8 cellular contexts compared by ENCODE assay signal in the genomic region with DNA sequence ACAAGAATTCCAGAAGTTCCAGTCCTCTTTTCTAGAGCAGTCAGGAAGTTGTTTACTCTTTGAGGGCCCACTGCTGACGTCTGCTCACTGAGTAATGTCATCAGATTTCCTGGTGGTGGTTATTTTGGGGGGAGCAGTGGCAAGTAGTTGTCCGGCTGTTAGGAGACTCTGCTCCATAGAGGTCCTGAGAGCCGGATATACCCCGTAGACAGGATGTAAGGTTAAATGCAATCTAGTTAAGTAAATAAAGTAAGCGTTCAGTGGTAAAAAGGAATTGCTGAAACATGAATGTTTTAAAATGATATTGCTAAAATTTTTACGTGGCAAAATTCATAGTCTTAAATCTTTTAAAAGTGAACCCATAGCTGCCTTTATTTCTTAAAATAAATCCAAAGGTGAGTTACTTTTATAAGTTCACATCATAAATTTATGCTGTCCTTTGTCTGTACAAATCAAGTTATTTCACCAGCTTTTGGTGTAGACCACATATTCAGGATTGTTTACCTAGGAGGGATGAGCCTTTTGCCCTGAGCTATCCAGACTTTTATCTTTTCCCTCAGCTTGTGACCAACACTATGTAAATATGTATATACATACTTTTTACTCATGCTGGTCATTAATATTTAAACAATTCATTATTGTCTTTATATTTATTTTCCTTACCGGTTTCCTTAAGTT.
A peak's percentile ranks its signal among the peaks of the same experiment; 100 is the strongest.
DNase-seq lines count a peak whose midpoint lies in the region; ATAC-seq and TF ChIP-seq lines count a peak whose summit lies in the region.

No MANE protein-coding gene starts in this region.

- TF ChIP-seq POLR2A in tibial nerve (IDR thresholded peaks at IDR 0.05): peak in 1 of 2 donors; percentile 40

- peak overlapping the region; percentile 43 for H3K27ac Mint-ChIP-seq in activated naive CD8-positive, alpha-beta T cell
- H3K27ac Mint-ChIP-seq in T-helper 2 cell treated with Interferon-gamma antibody and Interleukin-4, amounts not matched to agents 5 μg/mL and 100 μg/mL, for 36 hours: no peak overlapping the region

- H3K9me3 Mint-ChIP-seq in activated naive CD8-positive, alpha-beta T cell (ENCODE audit: low read depth): no peaks in the 10 kb centered on the region
- no peaks in the 10 kb centered on the region for H3K9me3 Mint-ChIP-seq in T-helper 2 cell treated with Interferon-gamma antibody and Interleukin-4, amounts not matched to agents 5 μg/mL and 100 μg/mL, for 36 hours

- H3K9me3 ChIP-seq in tibial nerve: no peaks in the 10 kb centered on the region

- TF ChIP-seq CTCF in kidney epithelial cell (IDR thresholded peaks at IDR 0.05; ENCODE audit: insufficient read depth, low read length, poor library complexity, severe bottlenecking): no peak
- TF ChIP-seq CTCF in tibial nerve (IDR thresholded peaks at IDR 0.05): no peak

- no peaks in the 10 kb centered on the region for H3K27me3 ChIP-seq in kidney epithelial cell (ENCODE audit: control insufficient read depth, insufficient read depth, low read length)
- no peaks in the 10 kb centered on the region for H3K27me3 ChIP-seq in tibial nerve

- H3K36me3 Mint-ChIP-seq in activated naive CD8-positive, alpha-beta T cell: no peaks in the 10 kb centered on the region
- no peaks in the 10 kb centered on the region for H3K36me3 Mint-ChIP-seq in T-helper 2 cell treated with Interferon-gamma antibody and Interleukin-4, amounts not matched to agents 5 μg/mL and 100 μg/mL, for 36 hours (ENCODE audit: low read depth)

- H3K4me3 Mint-ChIP-seq in activated naive CD8-positive, alpha-beta T cell: peak overlapping the region; percentile 23
- no peak overlapping the region for H3K4me3 Mint-ChIP-seq in T-helper 2 cell treated with Interferon-gamma antibody and Interleukin-4, amounts not matched to agents 5 μg/mL and 100 μg/mL, for 36 hours

- TF ChIP-seq EP300 in tibial nerve (IDR thresholded peaks at IDR 0.05): peak; percentile 48 to 81

- H3K4me3 ChIP-seq in kidney epithelial cell (ENCODE audit: low read depth, low read length) (no peak overlapping the region), tibial nerve (no peak overlapping the region)

- WGBS in tibial nerve, 2 donors: 15 to 17% methylated on average over 7 of the region's 7 CpGs

- DNase-seq in AG20443 (ENCODE audit: low spot score) (peak; percentile 70), kidney epithelial cell (ENCODE audit: low read depth) (peak; percentile 61), tibial nerve (ENCODE audit: low spot score in 2 of 2) (peak in 1 of 2 donors; percentile 33), NCI-H345 treated with DMSO at 0.1 percent for 48 hours (lab: John Stamatoyannopoulos, UW; ENCODE audit: unreplicated experiment) (no peak)
- DNase-seq in T-helper 2 cell treated with Interferon-gamma antibody and Interleukin-4, amounts not matched to agents 5 μg/mL and 100 μg/mL, for 36 hours (ENCODE audit: low spot score): no peak

- H3K27ac ChIP-seq in tibial nerve: peak overlapping the region; percentile 23 to 72 (median 40)

- ATAC-seq in HG03354 (IDR thresholded peaks at IDR 0.05; ENCODE audit: poor library complexity, severe bottlenecking, unreplicated experiment): peak; percentile 63
- no peak for ATAC-seq in GM19397 (IDR thresholded peaks at IDR 0.05; ENCODE audit: unreplicated experiment)

- peaks cover 49% of the 10 kb centered on the region for H3K4me1 Mint-ChIP-seq in activated naive CD8-positive, alpha-beta T cell (ENCODE audit: low read depth)
- H3K4me1 Mint-ChIP-seq in T-helper 2 cell treated with Interferon-gamma antibody and Interleukin-4, amounts not matched to agents 5 μg/mL and 100 μg/mL, for 36 hours (ENCODE audit: low read depth): peaks cover 9% of the 10 kb centered on the region

- no peaks in the 10 kb centered on the region for H3K27me3 Mint-ChIP-seq in activated naive CD8-positive, alpha-beta T cell
- no peaks in the 10 kb centered on the region for H3K27me3 Mint-ChIP-seq in T-helper 2 cell treated with Interferon-gamma antibody and Interleukin-4, amounts not matched to agents 5 μg/mL and 100 μg/mL, for 36 hours (ENCODE audit: low read depth)

- H3K4me1 ChIP-seq in tibial nerve: peaks cover 0 to 55% (median 5%) of the 10 kb centered on the region in 4 donors

- H3K36me3 ChIP-seq in kidney epithelial cell (ENCODE audit: control insufficient read depth, insufficient read depth, low read length) (no peaks in the 10 kb centered on the region), tibial nerve (no peaks in the 10 kb centered on the region)

Comparison
In these comparisons a context has a peak if more than half of its experiments do, and no peak if none do; other contexts are left out.
1. DNase-seq: peak in AG20443 (single experiment) and kidney epithelial cell (single experiment); none in T-helper 2 cell treated with Interferon-gamma antibody and Interleukin-4, amounts not matched to agents 5 μg/mL and 100 μg/mL, for 36 hours (single experiment) and NCI-H345 treated with DMSO at 0.1 percent for 48 hours (single experiment).